In the genomic region with DNA sequence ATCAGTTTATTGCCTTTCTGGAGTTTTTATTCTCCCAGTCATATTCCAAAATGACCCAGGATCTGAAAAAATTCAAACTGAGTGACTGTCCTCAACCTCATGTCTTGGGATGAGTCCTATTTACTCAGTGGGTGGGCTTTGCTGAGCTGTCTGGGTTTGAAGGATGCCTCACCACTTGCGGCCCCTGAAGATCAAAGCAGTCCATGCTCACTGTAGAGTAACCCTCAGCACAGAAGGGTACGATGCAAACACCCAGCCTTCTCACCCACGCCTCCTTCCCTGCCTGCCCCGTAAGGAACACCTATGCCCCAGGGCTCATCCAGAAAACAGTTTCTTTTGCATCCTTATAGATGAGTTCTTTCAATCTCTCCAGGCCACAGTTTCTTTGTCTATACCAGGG, we compare ENCODE assay signal across 22 cellular contexts. TPM values are rescaled to one million over a fixed set of nuclear protein-coding genes. Genes with fewer than 3 reads are reported as not detected.
"Had no signal": no experiment of that assay in that cellular context is flagged by ENCODE, and none has a peak within 500 bp of the region (broad histone marks: within the 10 kb centered on the region; RNA-seq: fewer than 3 reads in every experiment).

No MANE protein-coding gene starts in this region.

- H3K4me3 ChIP-seq: adrenal gland, gastroesophageal sphincter, lung, spleen, upper lobe of left lung had no signal

- DNase-seq: activated B cell treated with CpG ODN at 0.5 μM for 24 hours; activated CD4-positive, alpha-beta T cell treated with anti-CD3 and anti-CD28 coated beads for 36 hours; activated CD4-positive, alpha-beta T cell treated with anti-CD3 and anti-CD28 coated beads, Interleukin-2, amount 50 U/mL, for 4 hours; activated CD8-positive, alpha-beta memory T cell treated with anti-CD3 and anti-CD28 coated beads, Interleukin-2, amount 50 U/mL, for 4 hours; activated naive CD4-positive, alpha-beta T cell; activated T-cell treated with anti-CD3 and anti-CD28 coated beads, Interleukin-2, amount 50 U/mL, for 24 hours; adrenal gland; cortex of kidney; endodermal cell; head of caudate nucleus; kidney; naive thymus-derived CD8-positive, alpha-beta T cell; retina; spleen; stimulated activated CD4-positive, alpha-beta T cell treated with anti-CD3 and anti-CD28 coated beads, Interleukin-4, amount 100 ng/mL, for 1 hour; stimulated activated naive CD4-positive, alpha-beta T cell; T1000; upper lobe of left lung had no signal

- H3K27me3 ChIP-seq: adrenal gland, spleen, upper lobe of left lung had no signal

- H3K4me1 ChIP-seq: gastroesophageal sphincter had no signal

- H3K36me3 ChIP-seq: adrenal gland, gastroesophageal sphincter, spleen, upper lobe of left lung had no signal

- ATAC-seq: activated CD4-positive, alpha-beta T cell treated with anti-CD3 and anti-CD28 coated beads for 36 hours; gastroesophageal sphincter; left lobe of liver; naive thymus-derived CD8-positive, alpha-beta T cell had no signal

- FAIRE-seq: kidney had no signal

- H3K27ac ChIP-seq: adrenal gland, epithelial cell of prostate, gastroesophageal sphincter, spleen, upper lobe of left lung had no signal

- H3K9me3 ChIP-seq: adrenal gland, gastroesophageal sphincter, spleen, upper lobe of left lung had no signal

RNA-seq across cellular contexts. Expression of gene GRB10, which starts 42.2 kb away (rescaled TPM):
- total RNA-seq: activated B cell treated with CpG ODN at 0.5 μM for 24 hours had no signal
